ENCODE assay signal across 15 cellular contexts in genomic region chr14:61501714-61502458, GRCh38.
DNase-seq lines count a peak whose midpoint lies in the region; ATAC-seq and TF ChIP-seq lines count a peak whose summit lies in the region.
"Had no signal": no experiment of that assay in that cellular context is flagged by ENCODE, and none has a peak within 500 bp of the region (broad histone marks: within the 10 kb centered on the region; RNA-seq: fewer than 3 reads in every experiment).

No MANE protein-coding gene starts in this region.

- H3K9me3 ChIP-seq in BLaER1 treated with 17β-estradiol and CSF1 and Interleukin-3, amounts not matched to agents 10 nM and 100 nM (replicated peaks in 1 of 11): peaks cover 0 to 12% (median 5%) of the 10 kb centered on the region in 11 experiments; a peak in 7 of 22 replicates
- no peaks in the 10 kb centered on the region for H3K9me3 ChIP-seq in iPS-20b (ENCODE audit: insufficient read depth, low read depth, low read length)
- H3K9me3 ChIP-seq: ascending aorta, mucosa of descending colon, upper lobe of right lung had no signal

- peak overlapping the region; percentile 49 to 79 (median 71) for H3K4me2 ChIP-seq in BLaER1 treated with 17β-estradiol and CSF1 and Interleukin-3, amounts not matched to agents 10 nM and 100 nM

- CTCF ChIA-PET in activated B cell treated with CpG ODN at 0.5 μM for 24 hours (lab: Charles Lee): interaction anchor here (1.0 to 7.9 kb wide), 3 partner anchors 19 to 30 kb away, joined by 3 to 83 read pairs (median 3); no protein-coding TSS in a partner anchor

- TF ChIP-seq POLR2A in GM18505 (IDR thresholded peaks at IDR 0.05; ENCODE audit: borderline replicate concordance, extremely low read depth, insufficient read depth, insufficient read length): peak; percentile 58

- peaks cover 0 to 16% (median 0%) of the 10 kb centered on the region in 11 experiments; a peak in 6 of 22 replicates for H3K36me3 ChIP-seq in BLaER1 treated with 17β-estradiol and CSF1 and Interleukin-3, amounts not matched to agents 10 nM and 100 nM
- H3K36me3 ChIP-seq in iPS-20b (ENCODE audit: insufficient read depth, low read depth, low read length): no peaks in the 10 kb centered on the region
- H3K36me3 ChIP-seq: ascending aorta, upper lobe of right lung had no signal

- no peak for TF ChIP-seq CTCF in activated B cell treated with CpG ODN at 0.5 μM for 24 hours (IDR thresholded peaks at IDR 0.05)

- H3K27me3 Mint-ChIP-seq in activated B cell treated with CpG ODN at 0.5 μM for 24 hours: no peaks in the 10 kb centered on the region

- peaks cover 84% of the 10 kb centered on the region for H3K4me1 Mint-ChIP-seq in activated B cell treated with CpG ODN at 0.5 μM for 24 hours

- H4K20me1 ChIP-seq in BLaER1 treated with 17β-estradiol and CSF1 and Interleukin-3, amounts not matched to agents 10 nM and 100 nM: no peaks in the 10 kb centered on the region

- ATAC-seq in GM18505 (IDR thresholded peaks at IDR 0.05; ENCODE audit: unreplicated experiment): no peak
- ATAC-seq in activated B cell treated with CpG ODN at 0.5 μM for 24 hours (ENCODE audit: low read depth): no peak
- ATAC-seq: mucosa of descending colon, sciatic nerve, SK-N-SH treated with all-trans-retinoic acid at 6 μM for 48 hours, upper lobe of right lung had no signal

- POLR2A ChIA-PET in activated B cell treated with CpG ODN at 0.5 μM for 24 hours (lab: Charles Lee): interaction anchor here (0.5 to 7.7 kb wide), 24 partner anchors 10 to 1337 kb away, joined by 3 to 388 read pairs (median 6); partner anchors contain the start of genes DHRS7, HIF1A and SNAPC1

- H3K4me1 ChIP-seq in BLaER1 treated with 17β-estradiol and CSF1 and Interleukin-3, amounts not matched to agents 10 nM and 100 nM: peaks cover 51 to 88% (median 58%) of the 10 kb centered on the region in 10 experiments
- H3K4me1 ChIP-seq in iPS-20b (ENCODE audit: insufficient read depth, low read length): peaks cover 58% of the 10 kb centered on the region

- no peaks in the 10 kb centered on the region for H3K27me3 ChIP-seq in BLaER1 treated with 17β-estradiol and CSF1 and Interleukin-3, amounts not matched to agents 10 nM and 100 nM
- no peaks in the 10 kb centered on the region for H3K27me3 ChIP-seq in iPS-20b (ENCODE audit: insufficient read depth, low read length)
- H3K27me3 ChIP-seq: ascending aorta, upper lobe of right lung had no signal

- peak overlapping the region in 7 of 11 experiments; percentile 66 to 81 (median 73); a peak in 11 of 22 replicates for H3K9ac ChIP-seq in BLaER1 treated with 17β-estradiol and CSF1 and Interleukin-3, amounts not matched to agents 10 nM and 100 nM
- peak overlapping the region; percentile 63; the same call in 1 of the 2 replicates for H3K9ac ChIP-seq in iPS-20b (ENCODE audit: low read depth, low read length)

- H3K36me3 Mint-ChIP-seq in activated B cell treated with CpG ODN at 0.5 μM for 24 hours (ENCODE audit: low read depth): no peaks in the 10 kb centered on the region

- intact Hi-C loops in activated B cell treated with CpG ODN at 0.5 μM for 24 hours (cut with micrococcal nuclease): no loop called here

- H3K27ac Mint-ChIP-seq in activated B cell treated with CpG ODN at 0.5 μM for 24 hours: peak overlapping the region; percentile 99

- DNase-seq in activated B cell treated with CpG ODN at 0.5 μM for 24 hours (no peak), NCI-H510A treated with DMSO at 0.1 percent for 48 hours (lab: John Stamatoyannopoulos, UW) (no peak), NCI-H1436 treated with DMSO at 0.1 percent for 48 hours (lab: John Stamatoyannopoulos, UW) (no peak), NCI-H1436 (lab: John Stamatoyannopoulos, UW) (no peak), kidney glomerular epithelial cell (lab: John Stamatoyannopoulos, UW) (no peak)
- DNase-seq: mucosa of descending colon, NCI-H1092 treated with DMSO at 0.1 percent for 48 hours, upper lobe of right lung had no signal

- no peak overlapping the region for H3K4me3 ChIP-seq in BLaER1 treated with 17β-estradiol and CSF1 and Interleukin-3, amounts not matched to agents 10 nM and 100 nM
- H3K4me3 ChIP-seq in iPS-20b (ENCODE audit: low read length): no peak overlapping the region
- H3K4me3 ChIP-seq: ascending aorta, mucosa of descending colon, upper lobe of right lung had no signal

- H3K4me3 Mint-ChIP-seq in activated B cell treated with CpG ODN at 0.5 μM for 24 hours: peak overlapping the region; percentile 55

- peak overlapping the region; percentile 72 to 90 (median 84) for H3K27ac ChIP-seq in BLaER1 treated with 17β-estradiol and CSF1 and Interleukin-3, amounts not matched to agents 10 nM and 100 nM
- H3K27ac ChIP-seq in iPS-20b (ENCODE audit: low read length): peak overlapping the region; percentile 49
- H3K27ac ChIP-seq: C4-2B, upper lobe of right lung had no signal

- H3K9me3 Mint-ChIP-seq in activated B cell treated with CpG ODN at 0.5 μM for 24 hours: peaks cover 2% of the 10 kb centered on the region
